ENCODE assay signal across 12 cellular contexts in genomic region chr4:184466634-184467033, GRCh38.
"Had no signal": no experiment of that assay in that cellular context is flagged by ENCODE, and none has a peak within 500 bp of the region (broad histone marks: within the 10 kb centered on the region; RNA-seq: fewer than 3 reads in every experiment).

No MANE protein-coding gene starts in this region.

- H3K36me3 Mint-ChIP-seq: immature natural killer cell had no signal

- DNase-seq: activated effector memory CD4-positive, alpha-beta T cell treated with Interleukin-2 at 50 U/mL for 16 hours; activated naive CD4-positive, alpha-beta T cell treated with anti-CD3 and anti-CD28 coated beads, Interleukin-2, amount 50 U/mL, for 16 hours; effector CD8-positive, alpha-beta T cell; head of caudate nucleus; immature natural killer cell; stimulated activated CD4-positive, alpha-beta T cell treated with anti-CD3 and anti-CD28 coated beads, Interleukin-4, amount 100 ng/mL, for 1 hour; stimulated activated naive CD4-positive, alpha-beta T cell treated with Interleukin-2 at 50 U/mL for 16 hours; trophoblast cell had no signal

- H3K9me3 ChIP-seq: right atrium auricular region, suprapubic skin had no signal

- H3K4me3 ChIP-seq: coronary artery, right atrium auricular region, suprapubic skin had no signal

- H3K27me3 ChIP-seq: right atrium auricular region, suprapubic skin had no signal

- H3K36me3 ChIP-seq: right atrium auricular region, suprapubic skin had no signal

- H3K9me3 Mint-ChIP-seq: central memory CD8-positive, alpha-beta T cell; immature natural killer cell had no signal

- H3K4me3 Mint-ChIP-seq: central memory CD8-positive, alpha-beta T cell had no signal

- H3K27me3 Mint-ChIP-seq: central memory CD8-positive, alpha-beta T cell had no signal
